ENCODE assay signal across 10 cellular contexts in the genomic region with DNA sequence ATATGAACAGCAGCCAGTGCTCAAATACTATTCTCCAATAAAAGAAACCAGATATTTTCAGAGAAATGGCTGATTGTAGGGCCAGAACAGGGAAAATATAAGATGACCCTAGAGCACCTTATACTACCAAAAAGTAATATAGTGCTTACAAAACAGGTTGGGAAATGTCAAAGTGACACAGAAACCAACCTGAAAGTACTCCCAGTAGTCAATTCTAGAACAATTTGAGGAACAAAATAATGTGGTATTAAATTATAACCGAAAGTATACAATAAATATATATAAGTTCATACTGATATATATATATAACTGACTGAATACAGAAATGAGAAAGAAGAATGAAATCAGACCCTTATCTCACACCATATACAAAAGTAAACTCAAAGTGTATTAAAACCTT.
"Had no signal": no experiment of that assay in that cellular context is flagged by ENCODE, and none has a peak within 500 bp of the region (broad histone marks: within the 10 kb centered on the region; RNA-seq: fewer than 3 reads in every experiment).

No MANE protein-coding gene starts in this region.

- H3K4me1 ChIP-seq: HAP-1 had no signal

- H3K27ac Mint-ChIP-seq: GM23338, HFFc6 had no signal

- FAIRE-seq: H1, HTR-8/SVneo, K562 had no signal

- H2AFZ ChIP-seq: GM23338 had no signal

- ATAC-seq: GM23338, HCT116, K562 had no signal

- H3K27ac ChIP-seq: KMS-11 had no signal

- H3K4me3 ChIP-seq: GM23338, HAP-1, K562 had no signal

- H3K4me3 Mint-ChIP-seq: GM23338, HFFc6 had no signal

- H3K4me1 Mint-ChIP-seq: GM23338 had no signal

- H3K36me3 ChIP-seq: HAP-1 had no signal

- H3K9ac ChIP-seq: KMS-11 had no signal

- H3K9me3 ChIP-seq: HAP-1 had no signal

- DNase-seq: H7, HFFc6, IMR-90 had no signal

- H3K4me2 ChIP-seq: GM23338, KMS-11 had no signal
